Comparison of ENCODE assay signal across 10 cellular contexts in genomic region chr1:21331752-21332480, GRCh38. TPM values are rescaled to one million over a fixed set of nuclear protein-coding genes. Genes with fewer than 3 reads are reported as not detected.
A peak's percentile ranks its signal among the peaks of the same experiment; 100 is the strongest.
DNase-seq lines count a peak whose midpoint lies in the region; ATAC-seq, FAIRE-seq and TF ChIP-seq lines count a peak whose summit lies in the region.
"Had no signal": no experiment of that assay in that cellular context is flagged by ENCODE, and none has a peak within 500 bp of the region (broad histone marks: within the 10 kb centered on the region; RNA-seq: fewer than 3 reads in every experiment).

No MANE protein-coding gene starts in this region.

- H3K36me3 ChIP-seq in right atrium auricular region, result no peaks in the 10 kb centered on the region
- H3K36me3 ChIP-seq in mucosa of descending colon (ENCODE audit: low read depth), result no peaks in the 10 kb centered on the region
- H3K36me3 ChIP-seq in aorta (ENCODE audit: control insufficient read depth in 1 of 2, insufficient read depth in 2 of 2, low read length in 1 of 2), result no peaks in the 10 kb centered on the region

- H3K27ac ChIP-seq in right atrium auricular region (peak overlapping the region; percentile 78 to 91), aorta (ENCODE audit: low read depth in 1 of 2, low read length in 2 of 2) (peak overlapping the region; percentile 5 to 15)
- H3K27ac ChIP-seq: KMS-11 had no signal

- H3K4me3 Mint-ChIP-seq in activated naive CD8-positive, alpha-beta T cell, result peak overlapping the region; percentile 38

- no peaks in the 10 kb centered on the region for H3K9me3 Mint-ChIP-seq in activated naive CD8-positive, alpha-beta T cell (ENCODE audit: low read depth)

- H3K4me3 ChIP-seq in right atrium auricular region, result no peak overlapping the region
- H3K4me3 ChIP-seq in mucosa of descending colon, result no peak overlapping the region
- no peak overlapping the region for H3K4me3 ChIP-seq in aorta (ENCODE audit: low read length in 2 of 2)

- peak overlapping the region; percentile 80 for H3K27ac Mint-ChIP-seq in activated naive CD8-positive, alpha-beta T cell

- ATAC-seq in left cardiac atrium (no peak), mucosa of descending colon (peak; percentile 10), aorta (ENCODE audit: low FRiP score) (no peak)

- H3K4me1 ChIP-seq in right atrium auricular region (peaks cover 0 to 67% of the 10 kb centered on the region in 2 donors), mucosa of descending colon (ENCODE audit: low read depth) (peaks cover 72% of the 10 kb centered on the region), aorta (ENCODE audit: control insufficient read depth in 1 of 2, insufficient read depth in 2 of 2, low read length in 2 of 2) (peaks cover 2 to 9% of the 10 kb centered on the region in 2 donors)

- H3K27me3 ChIP-seq in right atrium auricular region, result no peaks in the 10 kb centered on the region
- no peaks in the 10 kb centered on the region for H3K27me3 ChIP-seq in aorta (ENCODE audit: control insufficient read depth in 1 of 2, insufficient read depth in 2 of 2, low read length in 1 of 2)

- no peak for TF ChIP-seq CTCF in right atrium auricular region (IDR thresholded peaks at IDR 0.05)
- no peak for TF ChIP-seq CTCF in mucosa of descending colon (IDR thresholded peaks at IDR 0.05)

- H3K4me1 Mint-ChIP-seq in activated naive CD8-positive, alpha-beta T cell (ENCODE audit: low read depth), result peaks cover 82% of the 10 kb centered on the region

- H3K27me3 Mint-ChIP-seq in activated naive CD8-positive, alpha-beta T cell, result no peaks in the 10 kb centered on the region

- FAIRE-seq in HTR-8/SVneo (lab: Jason Lieb, UNC), result no peak
- FAIRE-seq: D721Med had no signal

- peaks cover 7% of the 10 kb centered on the region for H3K36me3 Mint-ChIP-seq in activated naive CD8-positive, alpha-beta T cell

- no peak for DNase-seq in right atrium auricular region (ENCODE audit: low spot score)
- DNase-seq in left cardiac atrium, result no peak
- DNase-seq in mucosa of descending colon, result no peak
- no peak for DNase-seq in aorta
- no peak for DNase-seq in HTR-8/SVneo (ENCODE audit: insufficient read length, low spot score)
- DNase-seq in NK-92 treated with Interleukin-12 subunit alpha and Interleukin-12 subunit beta, amount 100 ng/mL, for 24 hours (lab: John Stamatoyannopoulos, UW), result no peak
- no peak for DNase-seq in glomerular visceral epithelial cell (ENCODE audit: extremely low spot score)

- H3K9me3 ChIP-seq in right atrium auricular region (no peaks in the 10 kb centered on the region), mucosa of descending colon (no peaks in the 10 kb centered on the region), aorta (ENCODE audit: control insufficient read depth, low read length) (no peaks in the 10 kb centered on the region)

- whole genome bisulfite sequencing in aorta, 2 donors, result 11 to 14% methylated on average over 9 of the region's 9 CpGs

- intact Hi-C loops in left cardiac atrium (cut with DNase I), result no loop called here
- intact Hi-C loops in mucosa of descending colon (cut with DNase I, micrococcal nuclease), result no loop called here
- intact Hi-C loops in aorta (cut with DNase I), result no loop called here

RNA-seq across cellular contexts. Expression of gene ECE1, which starts 41.7 kb away (rescaled TPM):
- 100 to 1,000 TPM in 1 of 2 donors, 10 to 100 TPM in 1; 83.7 to 152 TPM for total RNA-seq in right atrium auricular region
- total RNA-seq in left cardiac atrium, result 100 to 1,000 TPM in 1 of 2 donors, 10 to 100 TPM in 1; 66.2 to 138 TPM
- 100 to 1,000 TPM; 103 to 161 (median 149) TPM for total RNA-seq in mucosa of descending colon
- total RNA-seq in aorta, result 100 to 1,000 TPM; 135 to 155 TPM
- 100 to 1,000 TPM in 1 of 2 donors, 10 to 100 TPM in 1; 12.1 to 112 TPM for polyA plus RNA-seq in aorta
